10 cellular contexts compared by ENCODE assay signal in genomic region chr2:152648336-152648735, GRCh38.
DNase-seq lines count a peak whose midpoint lies in the region; ATAC-seq, FAIRE-seq and TF ChIP-seq lines count a peak whose summit lies in the region.
"Had no signal": no experiment of that assay in that cellular context is flagged by ENCODE, and none has a peak within 500 bp of the region (broad histone marks: within the 10 kb centered on the region; RNA-seq: fewer than 3 reads in every experiment).

No MANE protein-coding gene starts in this region.

- no peak overlapping the region for H3K4me3 Mint-ChIP-seq in activated naive CD4-positive, alpha-beta T cell treated with anti-CD3 and anti-CD28 coated beads for 36 hours

- H3K4me1 Mint-ChIP-seq in activated naive CD4-positive, alpha-beta T cell treated with anti-CD3 and anti-CD28 coated beads for 36 hours (ENCODE audit: low read depth) = no peaks in the 10 kb centered on the region

- H3K4me1 ChIP-seq in HCT116 (ENCODE audit: control insufficient read depth in 1 of 2, insufficient read depth in 2 of 2, low read length in 2 of 2) (no peaks in the 10 kb centered on the region), GM12878 (ENCODE audit: control insufficient read depth, insufficient read depth, low read length) (no peaks in the 10 kb centered on the region), right lobe of liver (peaks cover 0 to 14% (median 2%) of the 10 kb centered on the region in 4 donors)

- no peaks in the 10 kb centered on the region for H3K9me3 Mint-ChIP-seq in activated naive CD4-positive, alpha-beta T cell treated with anti-CD3 and anti-CD28 coated beads for 36 hours

- no peak overlapping the region for H2AFZ ChIP-seq in HCT116 (ENCODE audit: low read depth, low read length, poor library complexity, severe bottlenecking)
- H2AFZ ChIP-seq in GM12878 (ENCODE audit: control insufficient read depth, low read depth, low read length) = no peak overlapping the region

- H3K27ac ChIP-seq in AG04450 (ENCODE audit: low read depth, low read length) (no peak overlapping the region), HCT116 (ENCODE audit: low read depth, low read length) (no peak overlapping the region), GM12878 (ENCODE audit: control insufficient read depth, insufficient read depth) (no peak overlapping the region), right lobe of liver (no peak overlapping the region)
- H3K27ac ChIP-seq: ascending aorta had no signal

- TF ChIP-seq POLR2A in HCT116 (IDR thresholded peaks at IDR 0.05; ENCODE audit: borderline replicate concordance, extremely low read depth, insufficient read depth, insufficient read length) (no peak), GM12878 (IDR thresholded peaks at IDR 0.05; ENCODE audit: low read depth, low read length) (no peak), right lobe of liver (IDR thresholded peaks at IDR 0.05) (no peak)

- H3K27ac Mint-ChIP-seq in activated naive CD4-positive, alpha-beta T cell treated with anti-CD3 and anti-CD28 coated beads for 36 hours = no peak overlapping the region

- H3K4me3 ChIP-seq in AG04450 (ENCODE audit: low read depth, low read length) = no peak overlapping the region
- no peak overlapping the region for H3K4me3 ChIP-seq in HCT116 (replicated peaks in 1 of 2; ENCODE audit: low read depth in 1 of 2, low read length in 2 of 2)
- no peak overlapping the region for H3K4me3 ChIP-seq in GM12878
- H3K4me3 ChIP-seq in right lobe of liver = no peak overlapping the region
- H3K4me3 ChIP-seq: ascending aorta had no signal

- CTCF ChIA-PET in AG04450 (lab: Charles Lee) (interaction anchor here (0.5 to 4.4 kb wide), 12 partner anchors 10 to 647 kb away, joined by 3 to 45 read pairs (median 4); partner anchors contain the start of gene STAM2), HCT116 (lab: Charles Lee) (interaction anchor here (0.7 to 1.8 kb wide), 6 partner anchors 9 to 473 kb away, joined by 3 to 7 read pairs (median 4); partner anchors contain the start of gene STAM2), GM12878 (lab: Yijun Ruan, JAX) (interaction anchor here (0.6 to 4.0 kb wide), 6 partner anchors 11 to 472 kb away, joined by 3 to 33 read pairs (median 4); partner anchors contain the start of gene STAM2)
- CTCF ChIA-PET in activated naive CD4-positive, alpha-beta T cell treated with anti-CD3 and anti-CD28 coated beads for 36 hours (lab: Charles Lee) = interaction anchor here (1.0 to 2.2 kb wide), 2 partner anchors 9 to 13 kb away, joined by 3 to 10 read pairs; no protein-coding TSS in a partner anchor

- DNase-seq in AG04450 (ENCODE audit: low read depth, low spot score) = no peak
- DNase-seq in HCT116 (ENCODE audit: low read depth, low spot score) = no peak
- no peak for DNase-seq in GM12878 (ENCODE audit: low read depth, low spot score)
- DNase-seq in right lobe of liver = no peak
- no peak for DNase-seq in NCI-H1436 (lab: John Stamatoyannopoulos, UW)
- DNase-seq in activated naive CD4-positive, alpha-beta T cell treated with anti-CD3 and anti-CD28 coated beads for 36 hours = no peak
- no peak for DNase-seq in activated naive CD4-positive, alpha-beta T cell treated with Interleukin-2 at 50 U/mL for 16 hours
- DNase-seq: GF-D8 had no signal

- H3K9ac ChIP-seq in HCT116 (ENCODE audit: low read length) (no peak overlapping the region), GM12878 (ENCODE audit: control insufficient read depth, insufficient read depth, low read length) (no peak overlapping the region)

- SMC1A ChIA-PET in GM12878 (lab: Charles Lee; ENCODE audit: uncharacterized antibody, unreplicated experiment) = interaction anchor here (1.1 to 2.9 kb wide), 5 partner anchors 9 to 459 kb away, joined by 3 to 18 read pairs (median 3); no protein-coding TSS in a partner anchor

- H3K4me2 ChIP-seq in HCT116 (ENCODE audit: low read length) = no peak overlapping the region
- no peak overlapping the region for H3K4me2 ChIP-seq in GM12878 (ENCODE audit: control insufficient read depth, insufficient read depth)

- intact Hi-C loops in HCT116 (cut with micrococcal nuclease) = no loop called here
- intact Hi-C loops in GM12878 (cut with micrococcal nuclease; ENCODE audit: unreplicated experiment) = no loop called here
- intact Hi-C loops in right lobe of liver (cut with DNase I) = no loop called here
- intact Hi-C loops in activated naive CD4-positive, alpha-beta T cell treated with anti-CD3 and anti-CD28 coated beads for 36 hours (cut with micrococcal nuclease) = no loop called here

- no peaks in the 10 kb centered on the region for H3K27me3 ChIP-seq in AG04450 (ENCODE audit: control insufficient read depth, insufficient read depth, low read length)
- no peaks in the 10 kb centered on the region for H3K27me3 ChIP-seq in HCT116 (ENCODE audit: insufficient read depth, low read length)
- no peaks in the 10 kb centered on the region for H3K27me3 ChIP-seq in GM12878 (replicated peaks in 1 of 2; ENCODE audit: control insufficient read depth in 2 of 2, insufficient read depth in 2 of 2, low read length in 1 of 2)
- no peaks in the 10 kb centered on the region for H3K27me3 ChIP-seq in right lobe of liver
- H3K27me3 ChIP-seq: ascending aorta had no signal

- H3K27me3 Mint-ChIP-seq in activated naive CD4-positive, alpha-beta T cell treated with anti-CD3 and anti-CD28 coated beads for 36 hours (ENCODE audit: low read depth) = no peaks in the 10 kb centered on the region

- RAD21 ChIA-PET in HCT116 (lab: Charles Lee; ENCODE audit: low non-redundant PET in 1 of 2, low total read pairs in 2 of 2, uncharacterized antibody in 2 of 2, unreplicated experiment in 2 of 2) = no interaction called here
- RAD21 ChIA-PET in GM12878 (lab: Charles Lee; ENCODE audit: unreplicated experiment) = interaction anchor here (1.9 kb wide), 1 partner anchor 13 kb away, joined by 5 read pairs; no protein-coding TSS in a partner anchor

- H4K20me1 ChIP-seq in HCT116 (ENCODE audit: insufficient read depth) (peaks cover 6% of the 10 kb centered on the region), GM12878 (ENCODE audit: control insufficient read depth, insufficient read depth) (no peaks in the 10 kb centered on the region)

- H3K79me2 ChIP-seq in HCT116 (ENCODE audit: insufficient read depth, low read length) (no peaks in the 10 kb centered on the region), GM12878 (ENCODE audit: control insufficient read depth, insufficient read depth, low read length) (no peaks in the 10 kb centered on the region)

- H3K9me3 ChIP-seq in AG04450 (ENCODE audit: control insufficient read depth, insufficient read depth, low read length) (no peaks in the 10 kb centered on the region), HCT116 (ENCODE audit: control insufficient read depth in 1 of 2, insufficient read depth in 1 of 2, low read depth in 1 of 2, low read length in 2 of 2) (no peaks in the 10 kb centered on the region), GM12878 (replicated peaks; ENCODE audit: control insufficient read depth, insufficient read depth, low read length) (no peaks in the 10 kb centered on the region), right lobe of liver (no peaks in the 10 kb centered on the region)
- H3K9me3 ChIP-seq: ascending aorta had no signal

- POLR2A ChIA-PET in AG04450 (lab: Yijun Ruan, JAX) (interaction anchor here (0.6 to 1.0 kb wide), 2 partner anchors 69 to 243 kb away, joined by 3 to 7 read pairs; partner anchors contain the start of gene PRPF40A), HCT116 (lab: Charles Lee) (interaction anchor here (1.2 kb wide), 1 partner anchor 68 kb away, joined by 4 read pairs; the partner anchor contains the start of gene PRPF40A), GM12878 (lab: Charles Lee) (interaction anchor here (0.6 kb wide), 1 partner anchor 13 kb away, joined by 3 read pairs; no protein-coding TSS in a partner anchor)

- TF ChIP-seq EP300 in GM12878 (IDR thresholded peaks at IDR 0.05; ENCODE audit: borderline replicate concordance in 1 of 2, control insufficient read depth in 1 of 2, low read depth in 2 of 2, low read length in 2 of 2) = no peak

- no peak for FAIRE-seq in GM12878 (lab: Jason Lieb, UNC)

- in situ Hi-C loops in GM12878 (cut with MboI) = no loop called here

- peaks cover 7% of the 10 kb centered on the region for H3K36me3 Mint-ChIP-seq in activated naive CD4-positive, alpha-beta T cell treated with anti-CD3 and anti-CD28 coated beads for 36 hours (ENCODE audit: low read depth)

- BruUV-seq in HCT116 (replicated peaks; lab: Mats Ljungman, UMichigan) (no TSS peak), GM12878 (replicated peaks; lab: Mats Ljungman, UMichigan) (TSS peak; percentile 41)

- peak; percentile 51; the same call in 1 of the 2 replicates for ATAC-seq in HCT116
- ATAC-seq in GM12878 = peak; percentile 54
- peak; percentile 66 to 78 (median 72) for ATAC-seq in right lobe of liver
- no peak for ATAC-seq in HG03469 (IDR thresholded peaks at IDR 0.05; ENCODE audit: unreplicated experiment)

- H3K36me3 ChIP-seq in HCT116 (ENCODE audit: control insufficient read depth in 1 of 2, insufficient read depth in 2 of 2, low read length in 2 of 2) (peaks cover 8 to 16% of the 10 kb centered on the region in 2 experiments; a peak in 3 of 4 replicates), GM12878 (ENCODE audit: control insufficient read depth in 2 of 2, insufficient read depth in 2 of 2, low read length in 1 of 2) (peaks cover 0 to 8% of the 10 kb centered on the region in 2 experiments; a peak in 2 of 4 replicates), right lobe of liver (peaks cover 0 to 5% (median 2%) of the 10 kb centered on the region in 4 donors)

- 76% methylated on average over 2 of the region's 2 CpGs for WGBS in GM12878 (ENCODE audit: insufficient coverage, insufficient replicate concordance, low lambda C conversion rate, missing lambda C conversion rate)
- 17% methylated on average over 2 of the region's 2 CpGs for WGBS in right lobe of liver (ENCODE audit: insufficient coverage, low coverage, low lambda C conversion rate, missing lambda C conversion rate)

- TF ChIP-seq RAD21 in HCT116 (IDR thresholded peaks at IDR 0.05; ENCODE audit: low read depth) (no peak), GM12878 (IDR thresholded peaks at IDR 0.05; ENCODE audit: insufficient read depth, low read depth, low read length) (no peak)

- H3K9me2 ChIP-seq in HCT116 (ENCODE audit: insufficient read depth) = no peaks in the 10 kb centered on the region

- peak; percentile 40 for TF ChIP-seq CTCF in AG04450 (IDR thresholded peaks at IDR 0.05; ENCODE audit: low read depth, low read length)
- TF ChIP-seq CTCF in HCT116 (IDR thresholded peaks at IDR 0.05 in 2 of 3, conservative IDR thresholded peaks at IDR 0.05 in 1 of 3; ENCODE audit: borderline replicate concordance in 1 of 3, insufficient read depth in 1 of 3, low read depth in 2 of 3, low read length in 2 of 3) = peak in 2 of 3 experiments; percentile 27 to 38; a peak in 3 of 6 replicates
- TF ChIP-seq CTCF in GM12878 (IDR thresholded peaks at IDR 0.05 in 2 of 3, conservative IDR thresholded peaks at IDR 0.05 in 1 of 3; ENCODE audit: control insufficient read depth in 2 of 3, extremely low read depth in 1 of 3, insufficient read depth in 1 of 3, low read depth in 3 of 3, low read length in 3 of 3) = no peak; a peak in 1 of 6 replicates
- TF ChIP-seq CTCF in right lobe of liver (IDR thresholded peaks at IDR 0.05) = peak in 2 of 4 donors; percentile 6 to 14

TF ChIP-seq in HCT116, 20 proteins besides CTCF, POLR2A, EP300 and RAD21 (continues in another document):
- no peak for TF ChIP-seq SRF (IDR thresholded peaks at IDR 0.05; ENCODE audit: low read depth)
- no peak for TF ChIP-seq SIN3A (IDR thresholded peaks at IDR 0.05; ENCODE audit: low read depth)

TF ChIP-seq in GM12878, 131 proteins besides CTCF, POLR2A, EP300 and RAD21 (continues in another document):
- TF ChIP-seq GATAD2B (conservative IDR thresholded peaks at IDR 0.05; ENCODE audit: low read depth) = no peak

Comparison
In these comparisons a context has a peak if more than half of its experiments do, and no peak if none do; other contexts are left out.
1. CTCF ChIP-seq: peak in AG04450 (single experiment) and HCT116 (2 of 3); none in GM12878 (0 of 3).